In genomic region chr14:21100931-21101330, GRCh38 we compare ENCODE assay signal across 12 cellular contexts. TPM values are rescaled to one million over a fixed set of nuclear protein-coding genes. Genes with fewer than 3 reads are reported as not detected.
DNase-seq lines count a peak whose midpoint lies in the region; ATAC-seq and TF ChIP-seq lines count a peak whose summit lies in the region.
"Had no signal": no experiment of that assay in that cellular context is flagged by ENCODE, and none has a peak within 500 bp of the region (broad histone marks: within the 10 kb centered on the region; RNA-seq: fewer than 3 reads in every experiment).

TMEM253 (plus strand) TSS chr14:21101066; CDS start chr14:21101344, 278 bp downstream.

- no peak within 1 kb of the TSS for H2AFZ ChIP-seq in SK-N-SH (ENCODE audit: low read depth)
- H2AFZ ChIP-seq in OCI-LY7 (ENCODE audit: low read length): no peak within 1 kb of the TSS

- H4K20me1 ChIP-seq in SK-N-SH (ENCODE audit: insufficient read depth): no peaks in the 10 kb centered on the region
- no peaks in the 10 kb centered on the region for H4K20me1 ChIP-seq in OCI-LY7 (ENCODE audit: insufficient read depth, low read length)

- CTCF ChIA-PET in SK-N-SH (lab: Yijun Ruan, JAX) (interaction anchor here (1.0 to 20.5 kb wide), 7 partner anchors 6 to 130 kb away, joined by 3 to 555 read pairs (median 8); partner anchors contain the start of genes ARHGEF40 and NDRG2), OCI-LY7 (lab: Charles Lee; ENCODE audit: unreplicated experiment) (interaction anchor here (0.7 to 1.0 kb wide), 2 partner anchors 34 to 376 kb away, joined by 3 to 4 read pairs; partner anchors contain the start of gene TOX4)

- DNase-seq in SK-N-SH (no peak), OCI-LY7 (ENCODE audit: low spot score) (no peak), epithelial cell of prostate (ENCODE audit: low read depth, low spot score) (no peak), epidermal melanocyte (ENCODE audit: insufficient read length, low spot score) (no peak)
- DNase-seq: 8988T, activated gamma-delta T cell, NCI-H2029 treated with DMSO at 0.1 percent for 48 hours had no signal

- ATAC-seq in SK-N-SH treated with all-trans-retinoic acid at 6 μM for 48 hours (no peak), GM21381 (IDR thresholded peaks at IDR 0.05; ENCODE audit: unreplicated experiment) (no peak), GM21723 (IDR thresholded peaks at IDR 0.05; ENCODE audit: unreplicated experiment) (no peak)

- POLR2A ChIA-PET in SK-N-SH (lab: Yijun Ruan, JAX): interaction anchor here (0.8 to 1.3 kb wide), 2 partner anchors 8 to 29 kb away, joined by 3 read pairs; no protein-coding TSS in a partner anchor
- POLR2A ChIA-PET in OCI-LY7 (lab: Charles Lee): no interaction called here

- H3K4me2 ChIP-seq in SK-N-SH (peak within 1 kb of the TSS; percentile 75; the same call in 1 of the 2 replicates), OCI-LY7 (ENCODE audit: low read length) (peak within 1 kb of the TSS; percentile 99)

- H3F3A ChIP-seq in SK-N-SH (replicated peaks; ENCODE audit: insufficient read depth): peaks cover 36% of the 10 kb centered on the region

- no TSS peak for BruUV-seq in OCI-LY7 (replicated peaks; lab: Mats Ljungman, UMichigan)

- H3K4me1 ChIP-seq in SK-N-SH (ENCODE audit: control insufficient read depth in 1 of 2, insufficient read depth in 2 of 2, low read depth in 1 of 2, low read length in 1 of 2) (peaks cover 27 to 36% of the 10 kb centered on the region in 2 experiments), OCI-LY7 (ENCODE audit: insufficient read depth, low read length, poor library complexity, severe bottlenecking) (peaks cover 47% of the 10 kb centered on the region), rectal smooth muscle tissue (ENCODE audit: control insufficient read depth, insufficient read depth, low read length) (peaks cover 28% of the 10 kb centered on the region)

- no peaks in the 10 kb centered on the region for H3K9me3 ChIP-seq in SK-N-SH
- H3K9me3 ChIP-seq in OCI-LY7 (ENCODE audit: low read length): no peaks in the 10 kb centered on the region

- H3K36me3 ChIP-seq in SK-N-SH (replicated peaks in 1 of 2; ENCODE audit: control insufficient read depth in 1 of 2, insufficient read depth in 2 of 2, low read length in 1 of 2) (no peaks in the 10 kb centered on the region), OCI-LY7 (ENCODE audit: insufficient read depth, low read length) (no peaks in the 10 kb centered on the region), rectal smooth muscle tissue (ENCODE audit: control insufficient read depth, insufficient read depth, low read length) (no peaks in the 10 kb centered on the region)

- TF ChIP-seq CTCF in SK-N-SH (IDR thresholded peaks at IDR 0.05): no peak
- no peak for TF ChIP-seq CTCF in OCI-LY7 (conservative IDR thresholded peaks at IDR 0.05; ENCODE audit: low read length)

- no peak for TF ChIP-seq RAD21 in SK-N-SH (IDR thresholded peaks at IDR 0.05; ENCODE audit: low read length)

- H3K4me3 ChIP-seq in SK-N-SH (ENCODE audit: low read depth in 2 of 2, low read length in 1 of 2): no peak within 1 kb of the TSS
- H3K4me3 ChIP-seq in OCI-LY7 (ENCODE audit: low read depth, low read length, poor library complexity, severe bottlenecking): no peak within 1 kb of the TSS
- peak within 1 kb of the TSS; percentile 1 for H3K4me3 ChIP-seq in rectal smooth muscle tissue (ENCODE audit: low read length)
- H3K4me3 ChIP-seq: lung had no signal

- 95% methylated on average over 4 of the region's 5 CpGs for WGBS in SK-N-SH (ENCODE audit: low lambda C conversion rate)

- no peak for TF ChIP-seq EP300 in SK-N-SH (IDR thresholded peaks at IDR 0.05; ENCODE audit: borderline replicate concordance in 1 of 2, low read depth in 1 of 2, low read length in 1 of 2)

- H3K27me3 ChIP-seq in SK-N-SH (ENCODE audit: insufficient read depth): no peaks in the 10 kb centered on the region
- H3K27me3 ChIP-seq in rectal smooth muscle tissue (ENCODE audit: control insufficient read depth, insufficient read depth, low read length): no peaks in the 10 kb centered on the region

- H3K27ac ChIP-seq in SK-N-SH (ENCODE audit: low read depth in 2 of 2, low read length in 1 of 2): no peak within 1 kb of the TSS
- H3K27ac ChIP-seq in OCI-LY7 (ENCODE audit: low read depth, low read length, poor library complexity, severe bottlenecking): no peak within 1 kb of the TSS
- H3K27ac ChIP-seq in epithelial cell of prostate: peak within 1 kb of the TSS; percentile 89
- H3K27ac ChIP-seq in rectal smooth muscle tissue (ENCODE audit: low read depth, low read length): peak within 1 kb of the TSS; percentile 92

- H3K9me2 ChIP-seq in SK-N-SH: no peaks in the 10 kb centered on the region
- no peaks in the 10 kb centered on the region for H3K9me2 ChIP-seq in OCI-LY7 (ENCODE audit: insufficient read depth, low read length)

- intact Hi-C loops in OCI-LY7 (cut with micrococcal nuclease; ENCODE audit: unreplicated experiment): loop anchor here (10.0 kb wide), 1 partner anchor 416 kb away; the partner anchor contains the start of genes ANG and RNASE4

- H3K9ac ChIP-seq in SK-N-SH: no peak within 1 kb of the TSS
- H3K9ac ChIP-seq in rectal smooth muscle tissue (ENCODE audit: low read length): peak within 1 kb of the TSS; percentile 11

- no peaks in the 10 kb centered on the region for H3K79me2 ChIP-seq in SK-N-SH (ENCODE audit: insufficient read depth)
- H3K79me2 ChIP-seq in OCI-LY7 (ENCODE audit: insufficient read depth, low read depth, low read length): no peaks in the 10 kb centered on the region

TF ChIP-seq in SK-N-SH, 30 proteins besides CTCF, POLR2A, EP300 and RAD21:
- TF ChIP-seq MEF2A (IDR thresholded peaks at IDR 0.05; ENCODE audit: borderline replicate concordance, low read depth) (no peak), SMC3 (IDR thresholded peaks at IDR 0.05; ENCODE audit: low read depth, low read length) (no peak), NRF1 (IDR thresholded peaks at IDR 0.05; ENCODE audit: low read depth, low read length) (no peak), POLR2AphosphoS5 (IDR thresholded peaks at IDR 0.05; ENCODE audit: low read depth, low read length) (no peak)

TF ChIP-seq in SK-N-SH treated with all-trans-retinoic acid at 6 μM for 48 hours, 23 proteins besides CTCF, POLR2A, EP300 and RAD21:
- no peak for TF ChIP-seq CREB5 (CRISPR knock-in tag; IDR thresholded peaks at IDR 0.05; ENCODE audit: low read depth)
- TF ChIP-seq CSDC2 (CRISPR knock-in tag; IDR thresholded peaks at IDR 0.05): no peak
- TF ChIP-seq PPARA (CRISPR knock-in tag; IDR thresholded peaks at IDR 0.05; ENCODE audit: borderline replicate concordance): no peak
- no peak for TF ChIP-seq ARNTL (CRISPR knock-in tag; IDR thresholded peaks at IDR 0.05; ENCODE audit: borderline replicate concordance, low read depth)
- TF ChIP-seq TCF4 (CRISPR knock-in tag; IDR thresholded peaks at IDR 0.05; ENCODE audit: borderline replicate concordance): no peak
- no peak for TF ChIP-seq CSRNP3 (CRISPR knock-in tag; IDR thresholded peaks at IDR 0.05)
- no peak for TF ChIP-seq ZNF565 (CRISPR knock-in tag; conservative IDR thresholded peaks at IDR 0.05; ENCODE audit: low read depth)
- no peak for TF ChIP-seq ZFP3 (CRISPR knock-in tag; IDR thresholded peaks at IDR 0.05)
- TF ChIP-seq ZNF8 (CRISPR knock-in tag; IDR thresholded peaks at IDR 0.05): no peak
- TF ChIP-seq GLIS3 (CRISPR knock-in tag; IDR thresholded peaks at IDR 0.05): no peak
- TF ChIP-seq BACH2 (CRISPR knock-in tag; IDR thresholded peaks at IDR 0.05; ENCODE audit: borderline replicate concordance): no peak
- no peak for TF ChIP-seq ZFP30 (CRISPR knock-in tag; IDR thresholded peaks at IDR 0.05)
- TF ChIP-seq OSR1 (CRISPR knock-in tag; IDR thresholded peaks at IDR 0.05): no peak
- TF ChIP-seq RARB (CRISPR knock-in tag; IDR thresholded peaks at IDR 0.05): no peak
- TF ChIP-seq SNAI2 (CRISPR knock-in tag; IDR thresholded peaks at IDR 0.05): no peak
- TF ChIP-seq ISL1 (CRISPR knock-in tag; IDR thresholded peaks at IDR 0.05): no peak

RNA-seq across cellular contexts. Expression of gene TMEM253, which starts in this region (rescaled TPM):
- polyA plus RNA-seq in SK-N-SH (2012; rRNA removed): 0.82 and 0.94 TPM in 2 replicates
- 0.41 and 0.58 TPM in 2 replicates for polyA plus RNA-seq in SK-N-SH (2012; cell fraction: cytosol; rRNA removed)
- 2.0 TPM in 2 replicates for polyA plus RNA-seq in SK-N-SH (2012; cell fraction: nucleus; rRNA removed)
- 1.2 TPM in 1 of 2 replicates, not detected in the other for total RNA-seq in OCI-LY7 (2014; rRNA removed; shearing (Covaris generic))
- total RNA-seq in OCI-LY7 (2022): 0.88 and 0.89 TPM in 2 replicates

Comparison
In these comparisons a context has a peak if more than half of its experiments do, and no peak if none do; other contexts are left out.
1. H3K27ac ChIP-seq: peak in epithelial cell of prostate (single experiment) and rectal smooth muscle tissue (single experiment); none in SK-N-SH (0 of 2) and OCI-LY7 (single experiment).